8 cellular contexts compared by ENCODE assay signal in genomic region chr3:119579366-119580147, GRCh38. TPM values are rescaled to one million over a fixed set of nuclear protein-coding genes. Genes with fewer than 3 reads are reported as not detected.
DNase-seq lines count a peak whose midpoint lies in the region; ATAC-seq and TF ChIP-seq lines count a peak whose summit lies in the region.

ADPRH (plus strand) TSS chr3:119579492; CDS start chr3:119582170, 2,678 bp downstream.

- H3K9ac ChIP-seq in Karpas-422 (ENCODE audit: low read length) (peak within 1 kb of the TSS; percentile 60), duodenal mucosa (ENCODE audit: low read depth in 1 of 2, low read length in 2 of 2) (peak within 1 kb of the TSS; percentile 67 to 74)

- no peak for DNase-seq in GM12864 (ENCODE audit: low read depth)
- DNase-seq in Karpas-422: peak; percentile 73
- DNase-seq in activated CD4-positive, CD25-positive, alpha-beta regulatory T cell treated with anti-CD3 and anti-CD28 coated beads, Interleukin-2, amount 50 U/mL, for 72 hours: peak; percentile 78
- peak; percentile 50 to 94 for DNase-seq in lower leg skin (ENCODE audit: low spot score in 2 of 2)
- peak in 2 of 3 experiments; percentile 12 to 44 for DNase-seq in stimulated activated CD4-positive, alpha-beta T cell treated with anti-CD3 and anti-CD28 coated beads, TNF-alpha, amount 100 ng/mL, for 4 hours (ENCODE audit: low read depth in 3 of 3)
- no peak for DNase-seq in A172 (ENCODE audit: low spot score)

- no peak for TF ChIP-seq CTCF in GM12864 (IDR thresholded peaks at IDR 0.05; ENCODE audit: low read depth, low read length, missing control alignments)
- no peak for TF ChIP-seq CTCF in lower leg skin (IDR thresholded peaks at IDR 0.05)

- H3K9me3 ChIP-seq in Karpas-422 (ENCODE audit: low read length) (no peaks in the 10 kb centered on the region), duodenal mucosa (ENCODE audit: control insufficient read depth in 1 of 2, low read length in 2 of 2) (no peaks in the 10 kb centered on the region)

- H3K36me3 ChIP-seq in Karpas-422 (ENCODE audit: insufficient read depth, low read length) (no peaks in the 10 kb centered on the region), duodenal mucosa (ENCODE audit: control insufficient read depth in 1 of 2, insufficient read depth in 2 of 2, low read length in 2 of 2) (no peaks in the 10 kb centered on the region)

- H3K27me3 ChIP-seq in Karpas-422 (ENCODE audit: low read length) (no peaks in the 10 kb centered on the region), duodenal mucosa (ENCODE audit: control insufficient read depth in 1 of 2, insufficient read depth in 2 of 2, low read length in 2 of 2) (no peaks in the 10 kb centered on the region)

- TF ChIP-seq POLR2A in lower leg skin (IDR thresholded peaks at IDR 0.05): no peak

- ATAC-seq in GM21825 (IDR thresholded peaks at IDR 0.05; ENCODE audit: unreplicated experiment): peak; percentile 70

- 0% methylated on average over 28 to 45 of the region's 73 CpGs for WGBS in lower leg skin, 2 donors

- H3K79me2 ChIP-seq in Karpas-422 (ENCODE audit: low read length): no peaks in the 10 kb centered on the region

- H3K27ac ChIP-seq in Karpas-422 (ENCODE audit: low read length) (no peak within 1 kb of the TSS), duodenal mucosa (ENCODE audit: low read depth, low read length) (peak within 1 kb of the TSS; percentile 81)

- no peaks in the 10 kb centered on the region for H3K9me2 ChIP-seq in Karpas-422 (replicated peaks; ENCODE audit: insufficient read depth, low read length)

- H3K4me1 ChIP-seq in Karpas-422 (ENCODE audit: low read length): peaks cover 19% of the 10 kb centered on the region
- peaks cover 3 to 4% of the 10 kb centered on the region in 2 donors for H3K4me1 ChIP-seq in duodenal mucosa (ENCODE audit: control insufficient read depth in 1 of 2, insufficient read depth in 2 of 2, low read length in 2 of 2)

- intact Hi-C loops in lower leg skin (cut with DNase I; ENCODE audit: low total_unique reads): no loop called here

- H2AFZ ChIP-seq in Karpas-422 (ENCODE audit: low read length): peak within 1 kb of the TSS; percentile 100

- H4K20me1 ChIP-seq in Karpas-422 (ENCODE audit: insufficient read depth, low read depth, low read length): no peaks in the 10 kb centered on the region

- H3K4me3 ChIP-seq in GM12864 (ENCODE audit: low read depth, low read length) (peak within 1 kb of the TSS; percentile 64), Karpas-422 (ENCODE audit: low read length) (peak within 1 kb of the TSS; percentile 61), duodenal mucosa (ENCODE audit: low read depth in 1 of 2, low read length in 2 of 2) (peak within 1 kb of the TSS; percentile 67 to 86), lower leg skin (ENCODE audit: low read depth, poor library complexity, severe bottlenecking) (peak within 1 kb of the TSS; percentile 47)

- peak within 1 kb of the TSS; percentile 73 for H3K4me2 ChIP-seq in Karpas-422 (ENCODE audit: low read depth, low read length, poor library complexity, severe bottlenecking)

RNA-seq across cellular contexts. Expression of gene ADPRH, which starts in this region (rescaled TPM):
- 2.9 and 3.0 TPM in 2 replicates for total RNA-seq in Karpas-422 (2014; rRNA removed; shearing (Covaris generic); ENCODE audit: low replicate concordance)
- total RNA-seq in lower leg skin: 1 to 10 TPM; 1.1 to 3.6 (median 2.1) TPM
- total RNA-seq in A172 (2014; rRNA removed; shearing (Covaris generic)): 0.21 TPM in 1 of 2 replicates, not detected in the other

Comparison
In these comparisons a context has a peak if more than half of its experiments do, and no peak if none do; other contexts are left out.
1. DNase-seq: peak in Karpas-422 (single experiment), activated CD4-positive, CD25-positive, alpha-beta regulatory T cell treated with anti-CD3 and anti-CD28 coated beads, Interleukin-2, amount 50 U/mL, for 72 hours (single experiment), lower leg skin (2 of 2) and stimulated activated CD4-positive, alpha-beta T cell treated with anti-CD3 and anti-CD28 coated beads, TNF-alpha, amount 100 ng/mL, for 4 hours (2 of 3); none in GM12864 (single experiment) and A172 (single experiment).
2. Peak in every context shown above with its lines, with median percentiles within 50 percentile points of each other: H3K4me3 ChIP-seq.